ENCODE assay signal across 18 cellular contexts in the genomic region with DNA sequence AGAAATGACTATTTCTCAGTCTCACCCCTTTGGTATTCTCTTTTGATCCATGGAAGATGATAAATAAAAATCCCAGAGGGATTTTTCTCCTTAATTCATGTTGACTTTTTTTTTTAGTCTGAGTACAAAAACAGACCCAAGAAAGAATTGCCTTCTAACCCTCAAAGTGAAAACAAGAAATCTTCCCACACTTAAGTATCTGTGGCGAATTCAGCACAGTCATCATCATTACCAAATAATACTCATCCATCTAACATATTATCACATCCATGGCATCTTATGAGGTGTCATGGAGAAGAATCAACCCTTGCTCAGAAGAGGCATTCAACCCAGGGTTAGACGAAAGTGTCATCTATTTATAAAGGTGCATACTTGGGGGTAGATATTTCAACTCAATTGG.
A peak's percentile ranks its signal among the peaks of the same experiment; 100 is the strongest.
DNase-seq lines count a peak whose midpoint lies in the region; ATAC-seq, FAIRE-seq and TF ChIP-seq lines count a peak whose summit lies in the region.
"Had no signal": no experiment of that assay in that cellular context is flagged by ENCODE, and none has a peak within 500 bp of the region (broad histone marks: within the 10 kb centered on the region; RNA-seq: fewer than 3 reads in every experiment).

No MANE protein-coding gene starts in this region.

- H3K4me1 Mint-ChIP-seq in endodermal cell, result peaks cover 44% of the 10 kb centered on the region

- DNase-seq in left ventricle myocardium inferior (no peak), left ventricle myocardium superior (no peak), endodermal cell (no peak), upper lobe of right lung (no peak), NCI-H146 treated with DMSO at 0.1 percent for 48 hours (lab: John Stamatoyannopoulos, UW; ENCODE audit: unreplicated experiment) (no peak), urothelium cell line (ENCODE audit: low spot score) (no peak), NCI-H748 treated with DMSO at 0.1 percent for 48 hours (lab: John Stamatoyannopoulos, UW) (no peak)
- DNase-seq: COR-L47, MG63, NCI-H1105 treated with DMSO at 0.1 percent for 48 hours, NCI-H2029, NCI-H526 had no signal

- intact Hi-C loops in left ventricle myocardium inferior (cut with micrococcal nuclease) (no loop called here), left ventricle myocardium superior (cut with micrococcal nuclease) (no loop called here), upper lobe of right lung (cut with DNase I) (no loop called here)

- H3K36me3 Mint-ChIP-seq in endodermal cell (ENCODE audit: low read depth), result no peaks in the 10 kb centered on the region

- no peaks in the 10 kb centered on the region for H3K27me3 Mint-ChIP-seq in endodermal cell (ENCODE audit: insufficient read depth)

- H3K4me3 ChIP-seq in left ventricle myocardium inferior (no peak overlapping the region), endodermal cell (ENCODE audit: low read length) (peak overlapping the region; percentile 1), mesodermal cell (ENCODE audit: extremely low read depth, insufficient read depth, low read length, poor library complexity, severe bottlenecking) (no peak overlapping the region), upper lobe of right lung (no peak overlapping the region)
- H3K4me3 ChIP-seq: MG63, SJSA1 had no signal

- ATAC-seq in left ventricle myocardium superior, result no peak
- no peak for ATAC-seq in upper lobe of right lung

- H3K27ac Mint-ChIP-seq in endodermal cell, result peak overlapping the region; percentile 13

- H3K27me3 ChIP-seq in left ventricle myocardium inferior (ENCODE audit: low read depth) (no peaks in the 10 kb centered on the region), endodermal cell (ENCODE audit: control insufficient read depth, insufficient read depth, low read length, poor library complexity, severe bottlenecking) (no peaks in the 10 kb centered on the region), upper lobe of right lung (no peaks in the 10 kb centered on the region)
- H3K27me3 ChIP-seq: SJSA1 had no signal

- WGBS in endodermal cell (ENCODE audit: insufficient coverage in 1 of 2, insufficient read length in 1 of 2), 2 experiments, result 83 to 86% methylated on average over 1 to 2 of the region's 2 CpGs
- 86 to 100% methylated on average over 1 to 2 of the region's 2 CpGs for WGBS in mesodermal cell (ENCODE audit: insufficient coverage in 2 of 2), 2 experiments

- no peaks in the 10 kb centered on the region for H3K9me3 Mint-ChIP-seq in endodermal cell

- no peak overlapping the region for H3K4me3 Mint-ChIP-seq in endodermal cell

- H3K9ac ChIP-seq in endodermal cell (ENCODE audit: extremely low read depth, low read length, poor library complexity, severe bottlenecking), result no peak overlapping the region
- H3K9ac ChIP-seq: KMS-11 had no signal

- H3K4me1 ChIP-seq in left ventricle myocardium inferior, result peaks cover 83% of the 10 kb centered on the region
- H3K4me1 ChIP-seq in endodermal cell (ENCODE audit: control insufficient read depth, insufficient read depth, low read length), result peaks cover 11% of the 10 kb centered on the region
- H3K4me1 ChIP-seq in mesodermal cell (ENCODE audit: control insufficient read depth, insufficient read depth, low read length, poor library complexity, severe bottlenecking), result peaks cover 35% of the 10 kb centered on the region
- peaks cover 17% of the 10 kb centered on the region for H3K4me1 ChIP-seq in upper lobe of right lung

- no peak for FAIRE-seq in urothelium cell line (lab: Jason Lieb, UNC)
- FAIRE-seq: GM12891, H1 had no signal

- no peaks in the 10 kb centered on the region for H3K9me3 ChIP-seq in left ventricle myocardium inferior (replicated peaks)
- no peaks in the 10 kb centered on the region for H3K9me3 ChIP-seq in endodermal cell (ENCODE audit: control insufficient read depth, low read length)
- no peaks in the 10 kb centered on the region for H3K9me3 ChIP-seq in mesodermal cell (ENCODE audit: control insufficient read depth, low read length)
- no peaks in the 10 kb centered on the region for H3K9me3 ChIP-seq in upper lobe of right lung
- H3K9me3 ChIP-seq: MG63, SJSA1 had no signal

- H3K27ac ChIP-seq in left ventricle myocardium inferior (replicated peaks) (peak overlapping the region; percentile 61), endodermal cell (ENCODE audit: low read depth, low read length) (no peak overlapping the region), mesodermal cell (ENCODE audit: low read depth, low read length, severe bottlenecking) (peak overlapping the region; percentile 57), upper lobe of right lung (peak overlapping the region; percentile 26)
- H3K27ac ChIP-seq: KMS-11, RWPE1, SJSA1 had no signal

- TF ChIP-seq CTCF in left ventricle myocardium inferior (IDR thresholded peaks at IDR 0.05; ENCODE audit: borderline replicate concordance), result no peak
- no peak for TF ChIP-seq CTCF in endodermal cell (conservative IDR thresholded peaks at IDR 0.05)
- TF ChIP-seq CTCF in upper lobe of right lung (IDR thresholded peaks at IDR 0.05), result no peak

- peaks cover 29% of the 10 kb centered on the region for H3K36me3 ChIP-seq in left ventricle myocardium inferior
- H3K36me3 ChIP-seq in endodermal cell (ENCODE audit: control insufficient read depth, insufficient read depth, low read length), result no peaks in the 10 kb centered on the region
- H3K36me3 ChIP-seq in mesodermal cell (ENCODE audit: control insufficient read depth, insufficient read depth, low read length), result peaks cover 79% of the 10 kb centered on the region
- H3K36me3 ChIP-seq in upper lobe of right lung, result peaks cover 10% of the 10 kb centered on the region
- H3K36me3 ChIP-seq: MG63, SJSA1 had no signal
